Comparison of ENCODE assay signal across 25 cellular contexts in the genomic region with DNA sequence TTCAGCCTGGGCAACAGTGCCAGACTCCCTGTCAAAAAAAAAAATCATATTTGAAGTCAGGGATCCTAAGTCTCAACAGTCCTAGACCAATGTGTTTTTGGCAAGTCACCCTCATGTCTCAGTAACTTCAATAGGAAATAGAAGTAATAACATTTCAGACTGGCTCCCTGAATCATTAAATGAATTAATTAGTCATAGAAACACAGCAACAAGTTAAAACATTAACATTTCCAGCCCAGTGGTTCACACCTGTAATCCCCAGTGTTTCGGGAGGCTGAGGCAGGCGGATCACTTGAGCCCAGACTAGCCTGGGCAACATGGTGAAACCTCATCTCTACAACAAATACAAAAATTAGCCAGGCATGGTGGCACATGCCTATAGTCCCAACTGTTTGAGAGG.
"Had no signal": no experiment of that assay in that cellular context is flagged by ENCODE, and none has a peak within 500 bp of the region (broad histone marks: within the 10 kb centered on the region; RNA-seq: fewer than 3 reads in every experiment).

No MANE protein-coding gene starts in this region.

- FAIRE-seq: frontal cortex had no signal

- DNase-seq: activated B cell treated with CpG ODN at 0.5 μM for 24 hours; activated CD4-positive, alpha-beta T cell treated with anti-CD3 and anti-CD28 coated beads for 48 hours; activated CD4-positive, alpha-beta T cell treated with anti-CD3 and anti-CD28 coated beads, Interleukin-2, amount 50 U/mL, for 1 hour; activated CD4-positive, alpha-beta T cell treated with anti-CD3 and anti-CD28 coated beads, Interleukin-2, amount 50 U/mL, for 48 hours; activated CD8-positive, alpha-beta memory T cell treated with anti-CD3 and anti-CD28 coated beads for 24 hours; activated CD8-positive, alpha-beta T cell treated with anti-CD3 and anti-CD28 coated beads for 36 hours; activated gamma-delta T cell; activated naive CD4-positive, alpha-beta T cell; activated naive CD4-positive, alpha-beta T cell treated with anti-CD3 and anti-CD28 coated beads, Interleukin-2, amount 10 ng/mL, durations not matched to agents 7 days and 5 days; activated naive CD8-positive, alpha-beta T cell treated with anti-CD3 and anti-CD28 coated beads, Interleukin-2, amount 10 ng/mL, durations not matched to agents 7 days and 5 days; activated T-cell treated with anti-CD3 and anti-CD28 coated beads, Interleukin-2, amount 50 U/mL, for 1 hour; activated T-cell treated with anti-CD3 and anti-CD28 coated beads, Interleukin-2, amount 50 U/mL, for 48 hours; dorsolateral prefrontal cortex; effector memory CD4-positive, alpha-beta T cell; endodermal cell; foreskin fibroblast; head of caudate nucleus; T-helper 1 cell; T-helper 17 cell; T1000; WERI-Rb-1 had no signal

- H3K4me3 ChIP-seq: ascending aorta, breast epithelium, coronary artery, dorsolateral prefrontal cortex had no signal

- H3K27me3 ChIP-seq: ascending aorta, breast epithelium, dorsolateral prefrontal cortex had no signal

- H3K36me3 ChIP-seq: ascending aorta, breast epithelium, WERI-Rb-1 had no signal
